Comparison of ENCODE assay signal across 8 cellular contexts in genomic region chr22:28594784-28595324, GRCh38.
DNase-seq lines count a peak whose midpoint lies in the region; ATAC-seq and TF ChIP-seq lines count a peak whose summit lies in the region.

No MANE protein-coding gene starts in this region.

- no peak overlapping the region for H3K27ac Mint-ChIP-seq in memory B cell

- H3K36me3 ChIP-seq in DOHH2 (ENCODE audit: control insufficient read depth, low read length), result no peaks in the 10 kb centered on the region
- no peaks in the 10 kb centered on the region for H3K36me3 ChIP-seq in PC-9 (ENCODE audit: low read depth)

- peaks cover 10% of the 10 kb centered on the region for H3K27me3 Mint-ChIP-seq in memory B cell

- H3K27ac ChIP-seq in DOHH2 (ENCODE audit: low read depth, low read length) (no peak overlapping the region), PC-9 (no peak overlapping the region), dorsolateral prefrontal cortex (peak overlapping the region in 2 of 59 donors; percentile 10 to 34)

- H3K9me3 Mint-ChIP-seq in memory B cell, result no peaks in the 10 kb centered on the region

- CTCF ChIA-PET in PC-9 (lab: Charles Lee), result no interaction called here

- H3K4me3 Mint-ChIP-seq in memory B cell, result no peak overlapping the region

- POLR2A ChIA-PET in PC-9 (lab: Charles Lee; ENCODE audit: unreplicated experiment), result no interaction called here

- TF ChIP-seq CTCF in DOHH2 (IDR thresholded peaks at IDR 0.05; ENCODE audit: low read depth, low read length, poor library complexity, severe bottlenecking) (peak; percentile 63), PC-9 (conservative IDR thresholded peaks at IDR 0.05) (peak; percentile 81), dorsolateral prefrontal cortex (IDR thresholded peaks at IDR 0.05 in 54 of 56, conservative IDR thresholded peaks at IDR 0.05 in 2 of 56; ENCODE audit: low read depth in 1 of 56, partially characterized antibody in 56 of 56) (peak; percentile 57 to 97 (median 85))

- no peaks in the 10 kb centered on the region for H3K9me2 ChIP-seq in DOHH2 (replicated peaks; ENCODE audit: control insufficient read depth, low read length)
- H3K9me2 ChIP-seq in PC-9 (ENCODE audit: insufficient read depth), result no peaks in the 10 kb centered on the region

- intact Hi-C loops in PC-9 (cut with micrococcal nuclease; ENCODE audit: unreplicated experiment), result loop anchor here (1.0 to 2.0 kb wide), 2 partner anchors 544 to 575 kb away; no protein-coding TSS in a partner anchor
- intact Hi-C loops in dorsolateral prefrontal cortex (cut with DNase I), result loop anchor here (1.0 to 10.0 kb wide), 7 partner anchors 153 to 713 kb away; no protein-coding TSS in a partner anchor

- H3K9me3 ChIP-seq in DOHH2 (ENCODE audit: control insufficient read depth, insufficient read depth, low read length), result no peaks in the 10 kb centered on the region
- H3K9me3 ChIP-seq in PC-9 (ENCODE audit: insufficient read depth, low read depth), result no peaks in the 10 kb centered on the region

- ATAC-seq in memory B cell (ENCODE audit: low read depth) (peak; percentile 58), HG03039 (IDR thresholded peaks at IDR 0.05; ENCODE audit: unreplicated experiment) (no peak)

- no peaks in the 10 kb centered on the region for H3K4me1 ChIP-seq in DOHH2 (ENCODE audit: control insufficient read depth, low read length)
- H3K4me1 ChIP-seq in PC-9 (replicated peaks; ENCODE audit: insufficient read depth), result no peaks in the 10 kb centered on the region

- no peaks in the 10 kb centered on the region for H3K36me3 Mint-ChIP-seq in memory B cell

- H3K4me1 Mint-ChIP-seq in memory B cell, result no peaks in the 10 kb centered on the region

- H3K79me2 ChIP-seq in DOHH2 (ENCODE audit: control insufficient read depth, low read length) (no peaks in the 10 kb centered on the region), PC-9 (ENCODE audit: low read depth) (no peaks in the 10 kb centered on the region)

- DNase-seq in LHCN-M2 (ENCODE audit: low read depth) (peak; percentile 58), PC-9 (peak in 1 of 2 experiments; percentile 36), dorsolateral prefrontal cortex (no peak), memory B cell (ENCODE audit: low spot score in 2 of 2) (no peak), nucleus accumbens (lab: John Stamatoyannopoulos, UW) (no peak), ureter (ENCODE audit: low spot score) (no peak)

- no peaks in the 10 kb centered on the region for H4K20me1 ChIP-seq in DOHH2 (ENCODE audit: control insufficient read depth, insufficient read depth, low read depth, low read length)
- H4K20me1 ChIP-seq in PC-9 (ENCODE audit: insufficient read depth), result no peaks in the 10 kb centered on the region

- H3F3A ChIP-seq in DOHH2 (ENCODE audit: control insufficient read depth, insufficient read depth) (no peaks in the 10 kb centered on the region), PC-9 (ENCODE audit: insufficient read depth, low read depth) (no peaks in the 10 kb centered on the region)

- no peak overlapping the region for H2AFZ ChIP-seq in PC-9

- no peak overlapping the region for H3K4me2 ChIP-seq in DOHH2 (ENCODE audit: low read length)
- H3K4me2 ChIP-seq in PC-9, result no peak overlapping the region

- no TSS peak for BruUV-seq in PC-9 (replicated peaks; lab: Mats Ljungman, UMichigan)

- H3K4me3 ChIP-seq in DOHH2 (ENCODE audit: low read length) (no peak overlapping the region), PC-9 (no peak overlapping the region), dorsolateral prefrontal cortex (peak overlapping the region in 2 of 59 donors; percentile 8 to 21)

- H3K27me3 ChIP-seq in DOHH2 (ENCODE audit: control insufficient read depth, low read length) (no peaks in the 10 kb centered on the region), PC-9 (ENCODE audit: insufficient read depth, low read depth) (no peaks in the 10 kb centered on the region), dorsolateral prefrontal cortex (no peaks in the 10 kb centered on the region)
